Comparison of ENCODE assay signal across 16 cellular contexts in the genomic region with DNA sequence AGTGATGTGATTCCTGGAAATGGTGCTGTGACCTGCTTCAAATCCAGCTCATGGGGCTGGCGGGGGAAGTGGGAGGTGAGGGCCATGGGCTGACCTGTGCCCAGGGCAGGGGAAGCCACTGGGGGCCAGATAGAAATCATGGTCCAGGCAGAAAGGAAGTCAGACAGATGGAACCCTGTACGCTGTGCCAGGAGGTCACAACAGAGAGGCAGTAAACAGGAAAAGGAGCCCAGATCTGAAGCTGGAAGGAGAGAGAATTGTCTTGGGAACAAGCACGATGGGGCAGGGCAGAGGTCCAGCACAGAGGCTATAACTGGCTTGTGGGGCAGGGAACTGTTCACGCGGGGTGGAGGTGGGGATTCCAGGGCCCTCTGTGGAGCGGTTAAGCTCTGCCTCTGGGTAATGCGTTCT.
DNase-seq lines count a peak whose midpoint lies in the region; ATAC-seq and TF ChIP-seq lines count a peak whose summit lies in the region.
"Had no signal": no experiment of that assay in that cellular context is flagged by ENCODE, and none has a peak within 500 bp of the region (broad histone marks: within the 10 kb centered on the region; RNA-seq: fewer than 3 reads in every experiment).

No MANE protein-coding gene starts in this region.

- H3K4me3 ChIP-seq in endodermal cell (ENCODE audit: low read length) = no peak overlapping the region
- H3K4me3 ChIP-seq in lower lobe of right lung = no peak overlapping the region
- no peak overlapping the region for H3K4me3 ChIP-seq in subcutaneous abdominal adipose tissue (ENCODE audit: low read depth in 1 of 5, low read length in 5 of 5)
- H3K4me3 ChIP-seq in GM23248 = no peak overlapping the region
- H3K4me3 ChIP-seq: prostate gland, thoracic aorta had no signal

- no peaks in the 10 kb centered on the region for H4K20me1 ChIP-seq in GM23248 (ENCODE audit: insufficient read depth)

- peaks cover 9% of the 10 kb centered on the region for H3K9me3 ChIP-seq in endodermal cell (ENCODE audit: control insufficient read depth, low read length)
- H3K9me3 ChIP-seq in lower lobe of right lung = no peaks in the 10 kb centered on the region
- H3K9me3 ChIP-seq in subcutaneous abdominal adipose tissue (ENCODE audit: control insufficient read depth in 5 of 5, low read length in 5 of 5) = no peaks in the 10 kb centered on the region
- H3K9me3 ChIP-seq in GM23248 (ENCODE audit: low read depth) = no peaks in the 10 kb centered on the region
- H3K9me3 ChIP-seq: Caco-2, prostate gland, thoracic aorta had no signal

- H3K36me3 ChIP-seq in endodermal cell (ENCODE audit: control insufficient read depth, insufficient read depth, low read length) = peaks cover 20% of the 10 kb centered on the region
- H3K36me3 ChIP-seq in lower lobe of right lung = no peaks in the 10 kb centered on the region
- H3K36me3 ChIP-seq in subcutaneous abdominal adipose tissue (ENCODE audit: control insufficient read depth in 5 of 5, insufficient read depth in 5 of 5, low read length in 5 of 5) = peaks cover 0 to 6% (median 0%) of the 10 kb centered on the region in 5 donors
- no peaks in the 10 kb centered on the region for H3K36me3 ChIP-seq in GM23248 (ENCODE audit: low read depth)
- H3K36me3 ChIP-seq: prostate gland, thoracic aorta had no signal

- TF ChIP-seq CTCF in VCaP (conservative IDR thresholded peaks at IDR 0.05) (no peak), endodermal cell (conservative IDR thresholded peaks at IDR 0.05) (no peak), lower lobe of right lung (IDR thresholded peaks at IDR 0.05) (no peak)

- peaks cover 15% of the 10 kb centered on the region for H3K36me3 Mint-ChIP-seq in endodermal cell (ENCODE audit: low read depth)

- H3K27ac ChIP-seq in VCaP (peak overlapping the region; percentile 13; the same call in 1 of the 2 replicates), endodermal cell (ENCODE audit: low read depth, low read length) (peak overlapping the region; percentile 72), lower lobe of right lung (peak overlapping the region; percentile 7), subcutaneous abdominal adipose tissue (ENCODE audit: low read depth, low read length) (peak overlapping the region; percentile 73), GM23248 (no peak overlapping the region)
- H3K27ac ChIP-seq: thoracic aorta had no signal

- no peaks in the 10 kb centered on the region for H3F3A ChIP-seq in GM23248 (ENCODE audit: insufficient read depth)

- H3K27ac Mint-ChIP-seq in endodermal cell = no peak overlapping the region
- H3K27ac Mint-ChIP-seq: activated CD4-positive, alpha-beta T cell treated with anti-CD3 and anti-CD28 coated beads, Interleukin-2, amount 10 ng/mL, durations not matched to agents 24 days and 14 days; activated T-helper 2 cell treated with anti-CD3 and anti-CD28 coated beads, Interferon-gamma antibody, Interleukin-2, Interleukin-4, amounts not matched to agents 10 μg/mL and 5 μg/mL and 100 μg/mL, durations not matched to agents 14 hours and 24 hours and 36 hours; T-helper 1 cell treated with Interleukin-12 subunit alpha and Interleukin-12 subunit beta and Interleukin-4 antibody, amounts not matched to agents 30 μg/mL and 1 μg/mL, for 36 hours had no signal

- H3K4me1 ChIP-seq in endodermal cell (ENCODE audit: control insufficient read depth, insufficient read depth, low read length) (no peaks in the 10 kb centered on the region), lower lobe of right lung (peaks cover 23% of the 10 kb centered on the region), subcutaneous abdominal adipose tissue (ENCODE audit: control insufficient read depth in 5 of 5, insufficient read depth in 5 of 5, low read length in 5 of 5) (peaks cover 5 to 40% (median 38%) of the 10 kb centered on the region in 5 donors), GM23248 (ENCODE audit: insufficient read depth) (no peaks in the 10 kb centered on the region)
- H3K4me1 ChIP-seq: Caco-2, prostate gland had no signal

- H3K9me2 ChIP-seq in GM23248 (ENCODE audit: insufficient read depth) = no peaks in the 10 kb centered on the region

- no peak for DNase-seq in endodermal cell
- no peak for DNase-seq in lower lobe of right lung
- DNase-seq in stimulated activated naive CD4-positive, alpha-beta T cell treated with Interleukin-2 at 50 U/mL for 16 hours (lab: John Stamatoyannopoulos, UW) = no peak
- DNase-seq in central memory CD4-positive, alpha-beta T cell = no peak
- no peak for DNase-seq in SHP77 (lab: John Stamatoyannopoulos, UW)
- no peak for DNase-seq in GM23248
- DNase-seq: activated CD4-positive, alpha-beta T cell treated with anti-CD3 and anti-CD28 coated beads, Interleukin-2, amount 10 ng/mL, durations not matched to agents 24 days and 14 days; Caco-2; cortex of kidney; mesendoderm had no signal

- 90 to 98% methylated on average over 4 to 7 of the region's 7 CpGs for WGBS in endodermal cell (ENCODE audit: insufficient coverage in 1 of 2, insufficient read length in 1 of 2), 2 experiments
- WGBS in GM23248 (ENCODE audit: low coverage in 1 of 2, low lambda C conversion rate in 2 of 2, missing lambda C conversion rate in 2 of 2), 2 experiments = 42 to 44% methylated on average over 7 of the region's 7 CpGs

- H2AFZ ChIP-seq in GM23248 = no peak overlapping the region

- no peaks in the 10 kb centered on the region for H3K27me3 ChIP-seq in endodermal cell (ENCODE audit: control insufficient read depth, insufficient read depth, low read length, poor library complexity, severe bottlenecking)
- no peaks in the 10 kb centered on the region for H3K27me3 ChIP-seq in lower lobe of right lung (ENCODE audit: low read depth)
- no peaks in the 10 kb centered on the region for H3K27me3 ChIP-seq in subcutaneous abdominal adipose tissue (ENCODE audit: control insufficient read depth in 5 of 5, insufficient read depth in 4 of 5, low read length in 5 of 5)
- H3K27me3 ChIP-seq in GM23248 (replicated peaks; ENCODE audit: insufficient read depth) = no peaks in the 10 kb centered on the region

- no peak overlapping the region for H3K9ac ChIP-seq in endodermal cell (ENCODE audit: extremely low read depth, low read length, poor library complexity, severe bottlenecking)
- H3K9ac ChIP-seq in subcutaneous abdominal adipose tissue (ENCODE audit: low read length in 5 of 5) = no peak overlapping the region
- no peak overlapping the region for H3K9ac ChIP-seq in GM23248

- peaks cover 9% of the 10 kb centered on the region for H3K9me3 Mint-ChIP-seq in endodermal cell
- H3K9me3 Mint-ChIP-seq: activated CD4-positive, alpha-beta T cell treated with anti-CD3 and anti-CD28 coated beads, Interleukin-2, amount 10 ng/mL, durations not matched to agents 24 days and 14 days had no signal

- ATAC-seq in lower lobe of right lung = peak; percentile 43 to 44

- H3K4me3 Mint-ChIP-seq in endodermal cell = no peak overlapping the region
- H3K4me3 Mint-ChIP-seq: activated CD4-positive, alpha-beta T cell treated with anti-CD3 and anti-CD28 coated beads, Interleukin-2, amount 10 ng/mL, durations not matched to agents 24 days and 14 days; T-helper 1 cell treated with Interleukin-12 subunit alpha and Interleukin-12 subunit beta and Interleukin-4 antibody, amounts not matched to agents 30 μg/mL and 1 μg/mL, for 36 hours had no signal

- H3K4me1 Mint-ChIP-seq in endodermal cell = peaks cover 7% of the 10 kb centered on the region

- intact Hi-C loops in lower lobe of right lung (cut with DNase I) = no loop called here

- in situ Hi-C loops in GM23248 (cut with MboI) = no loop called here

- H3K79me2 ChIP-seq in GM23248 (ENCODE audit: insufficient read depth) = no peaks in the 10 kb centered on the region

- H3K27me3 Mint-ChIP-seq in endodermal cell (ENCODE audit: insufficient read depth) = no peaks in the 10 kb centered on the region
- H3K27me3 Mint-ChIP-seq: activated CD4-positive, alpha-beta T cell treated with anti-CD3 and anti-CD28 coated beads, Interleukin-2, amount 10 ng/mL, durations not matched to agents 24 days and 14 days had no signal

- no peak overlapping the region for H3K4me2 ChIP-seq in GM23248 (ENCODE audit: unreplicated experiment)
